Comparison of ENCODE assay signal across 1 cellular context in the genomic region with DNA sequence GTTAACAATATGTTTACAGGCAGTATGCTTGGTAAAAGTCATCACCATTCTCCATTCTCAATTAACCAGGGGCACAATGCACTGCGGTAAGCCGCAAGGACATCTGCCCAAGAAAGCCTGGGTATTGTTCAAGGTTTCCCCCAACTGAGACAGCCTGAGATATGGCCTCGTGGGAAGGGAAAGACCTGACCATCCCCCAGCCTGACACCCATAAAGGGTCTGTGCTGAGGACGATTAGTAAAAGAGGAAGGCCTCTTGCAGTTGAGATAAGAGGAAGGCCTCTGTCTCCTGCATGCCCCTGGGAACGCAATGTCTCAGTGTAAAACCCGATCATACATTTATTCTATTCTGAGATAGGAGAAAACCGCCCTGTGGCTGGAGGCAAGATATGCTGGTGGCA.
TF ChIP-seq lines count a peak whose summit lies in the region.

No MANE protein-coding gene starts in this region.

TF ChIP-seq in GM12878, 131 proteins besides CTCF, POLR2A, EP300 and RAD21:
- TF ChIP-seq SPI1 (IDR thresholded peaks at IDR 0.05; ENCODE audit: borderline replicate concordance, insufficient read depth, low read depth, low read length): 0 out of 2 replicates have a peak, but pooled peaks have one; percentile 14
